Comparison of ENCODE assay signal across 14 cellular contexts in genomic region chr20:60352580-60352979, GRCh38.
DNase-seq lines count a peak whose midpoint lies in the region; TF ChIP-seq lines count a peak whose summit lies in the region.
"Had no signal": no experiment of that assay in that cellular context is flagged by ENCODE, and none has a peak within 500 bp of the region (broad histone marks: within the 10 kb centered on the region; RNA-seq: fewer than 3 reads in every experiment).

No MANE protein-coding gene starts in this region.

- TF ChIP-seq CTCF in GM10248 (IDR thresholded peaks at IDR 0.05; ENCODE audit: control extremely low read depth, extremely low read depth, low read depth, missing control alignments), result no peak

- no peak overlapping the region for H3K4me3 Mint-ChIP-seq in activated naive CD4-positive, alpha-beta T cell treated with anti-CD3 and anti-CD28 coated beads, Interleukin-2, amount 10 ng/mL, durations not matched to agents 7 days and 5 days
- H3K4me3 Mint-ChIP-seq: B cell; CD4-positive, alpha-beta T cell; H9; IgD-negative memory B cell had no signal

- POLR2A ChIA-PET in GM10248 (lab: Yijun Ruan, JAX), result no interaction called here

- H3K4me1 Mint-ChIP-seq in activated naive CD4-positive, alpha-beta T cell treated with anti-CD3 and anti-CD28 coated beads, Interleukin-2, amount 10 ng/mL, durations not matched to agents 7 days and 5 days, result no peaks in the 10 kb centered on the region
- H3K4me1 Mint-ChIP-seq: B cell, H9, IgD-negative memory B cell had no signal

- CTCF ChIA-PET in activated naive CD4-positive, alpha-beta T cell treated with anti-CD3 and anti-CD28 coated beads, Interleukin-2, amount 10 ng/mL, durations not matched to agents 7 days and 5 days (lab: Charles Lee), result no interaction called here
- CTCF ChIA-PET in GM10248 (lab: Yijun Ruan, JAX), result no interaction called here

- no peaks in the 10 kb centered on the region for H3K9me3 Mint-ChIP-seq in activated naive CD4-positive, alpha-beta T cell treated with anti-CD3 and anti-CD28 coated beads, Interleukin-2, amount 10 ng/mL, durations not matched to agents 7 days and 5 days
- H3K9me3 Mint-ChIP-seq: CD4-positive, alpha-beta T cell; IgD-negative memory B cell had no signal

- no peaks in the 10 kb centered on the region for H3K36me3 Mint-ChIP-seq in activated naive CD4-positive, alpha-beta T cell treated with anti-CD3 and anti-CD28 coated beads, Interleukin-2, amount 10 ng/mL, durations not matched to agents 7 days and 5 days
- H3K36me3 Mint-ChIP-seq: IgD-negative memory B cell had no signal

- DNase-seq in DMS79 (lab: John Stamatoyannopoulos, UW) (peak; percentile 53), G401 (ENCODE audit: low spot score) (peak; percentile 93), NCI-H524 treated with DMSO at 0.1 percent for 48 hours (lab: John Stamatoyannopoulos, UW) (peak; percentile 26), cerebellum (ENCODE audit: low spot score) (peak; percentile 67), HK-2 (ENCODE audit: unreplicated experiment) (no peak), GM10248 (ENCODE audit: extremely low spot score) (no peak)
- DNase-seq in activated naive CD4-positive, alpha-beta T cell treated with anti-CD3 and anti-CD28 coated beads, Interleukin-2, amount 10 ng/mL, durations not matched to agents 7 days and 5 days, result no peak
- DNase-seq: Calu3; CD4-positive, alpha-beta T cell; DMS153; GM23248; H9 had no signal

- no peaks in the 10 kb centered on the region for H3K27me3 Mint-ChIP-seq in activated naive CD4-positive, alpha-beta T cell treated with anti-CD3 and anti-CD28 coated beads, Interleukin-2, amount 10 ng/mL, durations not matched to agents 7 days and 5 days
- H3K27me3 Mint-ChIP-seq: B cell; CD4-positive, alpha-beta T cell; IgD-negative memory B cell had no signal

- in situ Hi-C loops in G401 (cut with HindIII; ENCODE audit: low sequenced_read_pairs), result no loop called here

- no peak overlapping the region for H3K27ac Mint-ChIP-seq in activated naive CD4-positive, alpha-beta T cell treated with anti-CD3 and anti-CD28 coated beads, Interleukin-2, amount 10 ng/mL, durations not matched to agents 7 days and 5 days
- H3K27ac Mint-ChIP-seq: B cell; CD4-positive, alpha-beta T cell; H9; IgD-negative memory B cell had no signal

Comparison
In these comparisons a context has a peak if more than half of its experiments do, and no peak if none do; other contexts are left out.
1. DNase-seq: peak in DMS79 (single experiment), G401 (single experiment), NCI-H524 treated with DMSO at 0.1 percent for 48 hours (single experiment) and cerebellum (single experiment); none in HK-2 (single experiment), activated naive CD4-positive, alpha-beta T cell treated with anti-CD3 and anti-CD28 coated beads, Interleukin-2, amount 10 ng/mL, durations not matched to agents 7 days and 5 days (single experiment) and GM10248 (single experiment).